9 cellular contexts compared by ENCODE assay signal in genomic region chrX:153460826-153461225, GRCh38. TPM values are rescaled to one million over a fixed set of nuclear protein-coding genes. Genes with fewer than 3 reads are reported as not detected.
DNase-seq lines count a peak whose midpoint lies in the region; TF ChIP-seq lines count a peak whose summit lies in the region.
"Had no signal": no experiment of that assay in that cellular context is flagged by ENCODE, and none has a peak within 500 bp of the region (broad histone marks: within the 10 kb centered on the region; RNA-seq: fewer than 3 reads in every experiment).

No MANE protein-coding gene starts in this region.

- H3K79me2 ChIP-seq in parathyroid adenoma, result no peaks in the 10 kb centered on the region

- H2AFZ ChIP-seq in parathyroid adenoma, result no peak overlapping the region

- H3K27me3 ChIP-seq in parathyroid adenoma (ENCODE audit: control insufficient read depth, insufficient read depth, low read length), result no peaks in the 10 kb centered on the region
- no peaks in the 10 kb centered on the region for H3K27me3 ChIP-seq in sigmoid colon

- no peak overlapping the region for H3K4me3 ChIP-seq in parathyroid adenoma (ENCODE audit: low read depth, low read length)
- no peak overlapping the region for H3K4me3 ChIP-seq in sigmoid colon

- H3K36me3 Mint-ChIP-seq in activated CD4-positive, alpha-beta memory T cell treated with anti-CD3 and anti-CD28 coated beads for 36 hours, result peaks cover 9% of the 10 kb centered on the region

- no peak overlapping the region for H3K27ac ChIP-seq in parathyroid adenoma
- H3K27ac ChIP-seq in sigmoid colon, result no peak overlapping the region

- WGBS in sigmoid colon, 2 donors, result 49 to 50% methylated on average over 7 of the region's 7 CpGs

- no peaks in the 10 kb centered on the region for H3K27me3 Mint-ChIP-seq in activated CD4-positive, alpha-beta memory T cell treated with anti-CD3 and anti-CD28 coated beads for 36 hours

- H3K27ac Mint-ChIP-seq in activated CD4-positive, alpha-beta memory T cell treated with anti-CD3 and anti-CD28 coated beads for 36 hours, result no peak overlapping the region

- TF ChIP-seq CTCF in parathyroid adenoma (IDR thresholded peaks at IDR 0.05) (peak; percentile 26), sigmoid colon (IDR thresholded peaks at IDR 0.05) (peak in 2 of 4 experiments; percentile 42 to 52)

- no peak overlapping the region for H3K9ac ChIP-seq in parathyroid adenoma

- POLR2A ChIA-PET in activated CD4-positive, alpha-beta memory T cell treated with anti-CD3 and anti-CD28 coated beads for 36 hours (lab: Charles Lee), result interaction anchor here (1.0 kb wide), 1 partner anchor 9 kb away, joined by 3 read pairs; no protein-coding TSS in a partner anchor

- no peak for TF ChIP-seq EP300 in sigmoid colon (IDR thresholded peaks at IDR 0.05)

- no peak overlapping the region for H3K4me2 ChIP-seq in parathyroid adenoma (ENCODE audit: low read length)

- no peaks in the 10 kb centered on the region for H3K4me1 Mint-ChIP-seq in activated CD4-positive, alpha-beta memory T cell treated with anti-CD3 and anti-CD28 coated beads for 36 hours (ENCODE audit: low read depth)

- intact Hi-C loops in activated CD4-positive, alpha-beta memory T cell treated with anti-CD3 and anti-CD28 coated beads for 36 hours (cut with micrococcal nuclease), result no loop called here
- intact Hi-C loops in sigmoid colon (cut with DNase I), result no loop called here

- no peak for TF ChIP-seq POLR2A in sigmoid colon (IDR thresholded peaks at IDR 0.05)

- CTCF ChIA-PET in activated CD4-positive, alpha-beta memory T cell treated with anti-CD3 and anti-CD28 coated beads for 36 hours (lab: Charles Lee), result interaction anchor here (1.0 to 3.1 kb wide), 6 partner anchors 9 to 79 kb away, joined by 3 to 17 read pairs (median 4); partner anchors contain the start of gene HAUS7

- H3K9me3 ChIP-seq in parathyroid adenoma (ENCODE audit: control insufficient read depth, low read length) (no peaks in the 10 kb centered on the region), sigmoid colon (no peaks in the 10 kb centered on the region)

- no peak overlapping the region for H3K4me3 Mint-ChIP-seq in activated CD4-positive, alpha-beta memory T cell treated with anti-CD3 and anti-CD28 coated beads for 36 hours

- DNase-seq in SKM-1 treated with dmso at 0.1 percent for 144 hours (lab: John Stamatoyannopoulos, UW; ENCODE audit: unreplicated experiment) (peak; percentile 4), SKM-1 (lab: John Stamatoyannopoulos, UW; ENCODE audit: unreplicated experiment) (no peak), NCI-H1105 treated with DMSO at 0.1 percent for 48 hours (lab: John Stamatoyannopoulos, UW) (peak; percentile 22), fibroblast of gingiva (ENCODE audit: low read depth) (peak; percentile 24), NCI-H510A (lab: John Stamatoyannopoulos, UW) (no peak), sigmoid colon (no peak)
- DNase-seq in activated CD4-positive, alpha-beta memory T cell treated with anti-CD3 and anti-CD28 coated beads for 36 hours, result peak; percentile 54

- H3K9me3 Mint-ChIP-seq in activated CD4-positive, alpha-beta memory T cell treated with anti-CD3 and anti-CD28 coated beads for 36 hours, result no peaks in the 10 kb centered on the region

- no peaks in the 10 kb centered on the region for H3K36me3 ChIP-seq in parathyroid adenoma (ENCODE audit: control insufficient read depth, insufficient read depth, low read length)
- H3K36me3 ChIP-seq in sigmoid colon, result peaks cover 0 to 5% (median 0%) of the 10 kb centered on the region in 4 donors

- H3K4me1 ChIP-seq in parathyroid adenoma, result no peaks in the 10 kb centered on the region
- peaks cover 0 to 6% (median 0%) of the 10 kb centered on the region in 4 donors for H3K4me1 ChIP-seq in sigmoid colon

RNA-seq across cellular contexts. Expression of gene HAUS7, which starts 9.6 kb away (rescaled TPM):
- 10 to 100 TPM; 59.1 to 62.3 TPM for total RNA-seq in activated CD4-positive, alpha-beta memory T cell treated with anti-CD3 and anti-CD28 coated beads for 36 hours
- total RNA-seq in sigmoid colon, result 10 to 100 TPM; 16.8 to 28.2 (median 25.4) TPM
- 10 to 100 TPM; 15.0 to 37.8 (median 18.3) TPM for polyA plus RNA-seq in sigmoid colon

RNA-seq across cellular contexts. Expression of gene TREX2, which starts 15.0 kb away (rescaled TPM):
- total RNA-seq in activated CD4-positive, alpha-beta memory T cell treated with anti-CD3 and anti-CD28 coated beads for 36 hours, result 1 to 10 TPM in 1 of 2 experiments, under 1 TPM in 1; 0.74 to 1.1 TPM
- 1 to 10 TPM in 2 of 4 donors, under 1 TPM in 1, not detected in 1; 0.16 to 3.6 (median 2.4) TPM for total RNA-seq in sigmoid colon
- polyA plus RNA-seq in sigmoid colon, result under 1 TPM in 1 of 3 donors, not detected in 2; 0.87 TPM

RNA-seq across cellular contexts. Expression of gene BGN, which starts 34.0 kb away (rescaled TPM):
- total RNA-seq in activated CD4-positive, alpha-beta memory T cell treated with anti-CD3 and anti-CD28 coated beads for 36 hours, result not detected
- total RNA-seq in sigmoid colon, result 100 to 1,000 TPM in 1 of 4 donors, 10 to 100 TPM in 1, 1 to 10 TPM in 2; 5.7 to 181 (median 10.1) TPM
- polyA plus RNA-seq in sigmoid colon, result 10 to 100 TPM in 1 of 3 donors, 1 to 10 TPM in 2; 1.8 to 29.9 (median 9.0) TPM

RNA-seq across cellular contexts. Expression of gene ZFP92, which starts 49.6 kb away (rescaled TPM):
- total RNA-seq in activated CD4-positive, alpha-beta memory T cell treated with anti-CD3 and anti-CD28 coated beads for 36 hours, result 1 to 10 TPM; 1.5 to 1.6 TPM
- total RNA-seq in sigmoid colon, result 1 to 10 TPM in 3 of 4 donors, under 1 TPM in 1; 0.71 to 2.2 (median 2.0) TPM
- polyA plus RNA-seq in sigmoid colon, result under 1 TPM in 1 of 3 donors, not detected in 2; 0.35 TPM

RNA-seq across cellular contexts. Expression of gene ATP2B3, which starts 56.6 kb away (rescaled TPM):
- total RNA-seq in activated CD4-positive, alpha-beta memory T cell treated with anti-CD3 and anti-CD28 coated beads for 36 hours, result not detected
- total RNA-seq in sigmoid colon, result under 1 TPM; under 0.01 to 0.95 (median 0.26) TPM
- under 1 TPM in 1 of 3 donors, not detected in 2; 0.26 TPM for polyA plus RNA-seq in sigmoid colon
- total RNA-seq: subcutaneous adipose tissue had no signal

Comparison
In these comparisons a context has a peak if more than half of its experiments do, and no peak if none do; other contexts are left out.
1. DNase-seq: peak in SKM-1 treated with dmso at 0.1 percent for 144 hours (single experiment), NCI-H1105 treated with DMSO at 0.1 percent for 48 hours (single experiment), activated CD4-positive, alpha-beta memory T cell treated with anti-CD3 and anti-CD28 coated beads for 36 hours (single experiment) and fibroblast of gingiva (single experiment); none in SKM-1 (single experiment), NCI-H510A (single experiment) and sigmoid colon (single experiment).
2. RNA of gene BGN, which starts 34.0 kb away (total RNA-seq): 5.7 to 181 TPM in sigmoid colon; not detected in activated CD4-positive, alpha-beta memory T cell treated with anti-CD3 and anti-CD28 coated beads for 36 hours; every median in the first group is over 4 times any median in the second.